Comparison of ENCODE assay signal across 1 cellular context in the genomic region with DNA sequence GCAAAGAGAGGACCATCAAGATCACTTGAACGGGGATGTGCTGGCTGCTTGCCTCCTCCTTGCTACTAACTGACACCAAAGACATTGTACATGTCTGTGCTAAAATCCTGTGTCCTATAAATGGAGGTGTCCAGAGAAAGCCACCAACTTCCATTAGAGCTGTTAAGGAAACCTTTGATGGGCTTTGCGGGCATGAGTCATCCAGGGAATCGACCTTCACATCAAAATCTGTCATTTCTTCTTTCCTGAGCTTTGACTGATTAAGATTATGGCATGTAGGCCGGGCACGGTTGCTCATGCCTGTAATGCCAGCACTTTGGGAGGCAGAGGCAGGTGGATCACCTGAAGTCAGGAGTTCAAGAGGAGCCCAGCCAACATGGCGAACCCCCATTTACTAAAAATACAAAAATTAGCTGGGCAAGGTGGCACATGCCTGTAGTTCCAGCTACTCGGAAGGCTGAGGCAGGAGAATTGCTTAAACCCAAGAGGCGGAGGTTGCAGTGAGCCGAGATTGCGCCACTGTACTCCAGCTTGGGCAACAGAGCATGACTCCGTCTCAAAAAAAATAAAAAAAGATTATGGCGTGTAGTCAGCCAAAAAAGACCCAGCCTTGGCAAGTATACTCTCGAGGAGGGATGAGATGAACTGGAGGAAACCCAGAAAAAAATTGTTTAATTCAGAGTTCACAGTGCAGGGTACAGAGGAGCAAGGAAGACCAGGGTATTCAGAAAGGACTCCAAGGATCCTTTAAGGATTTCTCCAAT.
TF ChIP-seq lines count a peak whose summit lies in the region.

No MANE protein-coding gene starts in this region.

TF ChIP-seq in HepG2, 621 proteins besides CTCF, POLR2A, EP300 and RAD21 (continued from another document):
- TF ChIP-seq, protein P1, sequence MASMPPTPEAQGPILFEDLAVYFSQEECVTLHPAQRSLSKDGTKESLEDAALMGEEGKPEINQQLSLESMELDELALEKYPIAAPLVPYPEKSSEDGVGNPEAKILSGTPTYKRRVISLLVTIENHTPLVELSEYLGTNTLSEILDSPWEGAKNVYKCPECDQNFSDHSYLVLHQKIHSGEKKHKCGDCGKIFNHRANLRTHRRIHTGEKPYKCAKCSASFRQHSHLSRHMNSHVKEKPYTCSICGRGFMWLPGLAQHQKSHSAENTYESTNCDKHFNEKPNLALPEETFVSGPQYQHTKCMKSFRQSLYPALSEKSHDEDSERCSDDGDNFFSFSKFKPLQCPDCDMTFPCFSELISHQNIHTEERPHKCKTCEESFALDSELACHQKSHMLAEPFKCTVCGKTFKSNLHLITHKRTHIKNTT (CRISPR knock-in tag; IDR thresholded peaks at IDR 0.05): no peak
- no peak for TF ChIP-seq ZSCAN30 (CRISPR knock-in tag; IDR thresholded peaks at IDR 0.05)
- TF ChIP-seq, protein P2, sequence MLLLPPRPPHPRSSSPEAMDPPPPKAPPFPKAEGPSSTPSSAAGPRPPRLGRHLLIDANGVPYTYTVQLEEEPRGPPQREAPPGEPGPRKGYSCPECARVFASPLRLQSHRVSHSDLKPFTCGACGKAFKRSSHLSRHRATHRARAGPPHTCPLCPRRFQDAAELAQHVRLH (CRISPR knock-in tag; IDR thresholded peaks at IDR 0.05; ENCODE audit: borderline replicate concordance, low read depth): no peak
- no peak for TF ChIP-seq ZNF230 (CRISPR knock-in tag; IDR thresholded peaks at IDR 0.05)
